2 cellular contexts compared by ENCODE assay signal in the genomic region with DNA sequence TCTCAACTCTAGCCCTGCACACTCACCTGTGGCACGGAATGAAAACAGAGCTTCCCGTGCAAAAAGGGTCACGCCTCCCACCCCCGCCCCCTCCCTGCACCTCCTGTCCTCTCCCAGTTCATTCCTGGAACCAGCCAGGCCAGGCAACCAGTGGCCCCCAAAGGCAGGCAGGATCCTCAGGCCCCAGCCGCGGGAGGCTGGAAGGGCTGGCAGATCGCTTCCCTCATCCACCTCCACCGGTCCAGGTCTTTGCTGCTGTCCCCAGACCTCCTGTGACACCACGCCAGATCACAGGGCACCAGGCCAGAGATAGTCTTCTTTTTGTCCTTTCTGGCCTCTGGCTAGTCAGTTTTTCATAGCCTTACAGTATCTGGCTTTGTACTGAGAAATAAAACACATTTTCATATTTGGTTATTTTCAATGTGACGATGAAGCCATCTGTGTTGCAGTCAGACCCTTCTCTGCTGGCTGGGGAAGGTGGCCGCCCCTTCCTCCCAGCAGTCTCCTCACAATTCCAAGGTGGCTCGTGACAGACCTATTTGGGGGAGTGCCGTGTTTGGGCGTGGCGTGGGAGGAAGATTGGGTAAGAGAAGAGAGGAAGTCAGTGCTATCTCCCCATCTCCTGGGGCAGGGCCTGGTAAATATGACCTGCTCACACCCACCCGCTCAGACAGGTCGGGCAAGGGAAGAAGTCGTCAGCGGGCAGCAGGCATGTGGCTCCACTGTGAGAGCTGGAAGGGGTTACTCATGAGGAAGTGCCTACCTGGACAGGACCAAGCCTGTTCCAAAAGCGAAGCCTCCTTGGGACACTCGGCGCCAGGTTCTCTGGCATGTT.
TF ChIP-seq lines count a peak whose summit lies in the region.

No MANE protein-coding gene starts in this region.

TF ChIP-seq in SK-N-SH, 30 proteins besides CTCF, POLR2A, EP300 and RAD21:
- 0 out of 2 replicates have a peak, but pooled peaks have one; percentile 42 for TF ChIP-seq RCOR1 (IDR thresholded peaks at IDR 0.05; ENCODE audit: low read length)
- no peak for TF ChIP-seq SIN3A (IDR thresholded peaks at IDR 0.05; ENCODE audit: borderline replicate concordance, low read depth, low read length)

TF ChIP-seq in SK-N-SH treated with all-trans-retinoic acid at 6 μM for 48 hours, 23 proteins besides CTCF, POLR2A, EP300 and RAD21:
- TF ChIP-seq ZNF70 (CRISPR knock-in tag; IDR thresholded peaks at IDR 0.05) = no peak
- TF ChIP-seq ESRRG (CRISPR knock-in tag; IDR thresholded peaks at IDR 0.05) = no peak
- no peak for TF ChIP-seq RARB (CRISPR knock-in tag; IDR thresholded peaks at IDR 0.05)
- TF ChIP-seq, protein P1, sequence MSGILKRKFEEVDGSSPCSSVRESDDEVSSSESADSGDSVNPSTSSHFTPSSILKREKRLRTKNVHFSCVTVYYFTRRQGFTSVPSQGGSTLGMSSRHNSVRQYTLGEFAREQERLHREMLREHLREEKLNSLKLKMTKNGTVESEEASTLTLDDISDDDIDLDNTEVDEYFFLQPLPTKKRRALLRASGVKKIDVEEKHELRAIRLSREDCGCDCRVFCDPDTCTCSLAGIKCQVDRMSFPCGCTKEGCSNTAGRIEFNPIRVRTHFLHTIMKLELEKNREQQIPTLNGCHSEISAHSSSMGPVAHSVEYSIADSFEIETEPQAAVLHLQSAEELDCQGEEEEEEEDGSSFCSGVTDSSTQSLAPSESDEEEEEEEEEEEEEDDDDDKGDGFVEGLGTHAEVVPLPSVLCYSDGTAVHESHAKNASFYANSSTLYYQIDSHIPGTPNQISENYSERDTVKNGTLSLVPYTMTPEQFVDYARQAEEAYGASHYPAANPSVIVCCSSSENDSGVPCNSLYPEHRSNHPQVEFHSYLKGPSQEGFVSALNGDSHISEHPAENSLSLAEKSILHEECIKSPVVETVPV (CRISPR knock-in tag; IDR thresholded peaks at IDR 0.05) = no peak
- TF ChIP-seq ARNTL (CRISPR knock-in tag; IDR thresholded peaks at IDR 0.05; ENCODE audit: borderline replicate concordance, low read depth) = no peak
- no peak for TF ChIP-seq CREB5 (CRISPR knock-in tag; IDR thresholded peaks at IDR 0.05; ENCODE audit: low read depth)
- TF ChIP-seq ISL1 (CRISPR knock-in tag; IDR thresholded peaks at IDR 0.05) = no peak
- no peak for TF ChIP-seq TCF4 (CRISPR knock-in tag; IDR thresholded peaks at IDR 0.05; ENCODE audit: borderline replicate concordance)
- TF ChIP-seq, protein P2, sequence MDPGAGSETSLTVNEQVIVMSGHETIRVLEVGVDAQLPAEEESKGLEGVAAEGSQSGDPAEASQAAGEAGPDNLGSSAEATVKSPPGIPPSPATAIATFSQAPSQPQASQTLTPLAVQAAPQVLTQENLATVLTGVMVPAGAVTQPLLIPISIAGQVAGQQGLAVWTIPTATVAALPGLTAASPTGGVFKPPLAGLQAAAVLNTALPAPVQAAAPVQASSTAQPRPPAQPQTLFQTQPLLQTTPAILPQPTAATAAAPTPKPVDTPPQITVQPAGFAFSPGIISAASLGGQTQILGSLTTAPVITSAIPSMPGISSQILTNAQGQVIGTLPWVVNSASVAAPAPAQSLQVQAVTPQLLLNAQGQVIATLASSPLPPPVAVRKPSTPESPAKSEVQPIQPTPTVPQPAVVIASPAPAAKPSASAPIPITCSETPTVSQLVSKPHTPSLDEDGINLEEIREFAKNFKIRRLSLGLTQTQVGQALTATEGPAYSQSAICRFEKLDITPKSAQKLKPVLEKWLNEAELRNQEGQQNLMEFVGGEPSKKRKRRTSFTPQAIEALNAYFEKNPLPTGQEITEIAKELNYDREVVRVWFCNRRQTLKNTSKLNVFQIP (CRISPR knock-in tag; IDR thresholded peaks at IDR 0.05; ENCODE audit: borderline replicate concordance, low read depth) = no peak
- TF ChIP-seq ZFP3 (CRISPR knock-in tag; IDR thresholded peaks at IDR 0.05) = no peak
- TF ChIP-seq ZFP30 (CRISPR knock-in tag; IDR thresholded peaks at IDR 0.05) = no peak
- TF ChIP-seq ZC3H10 (CRISPR knock-in tag; IDR thresholded peaks at IDR 0.05) = no peak
- no peak for TF ChIP-seq ZNF8 (CRISPR knock-in tag; IDR thresholded peaks at IDR 0.05)
- TF ChIP-seq OSR1 (CRISPR knock-in tag; IDR thresholded peaks at IDR 0.05) = no peak
- TF ChIP-seq SNAI2 (CRISPR knock-in tag; IDR thresholded peaks at IDR 0.05) = no peak
